In genomic region chr7:41098846-41099245, GRCh38 we compare ENCODE assay signal across 18 cellular contexts.
"Had no signal": no experiment of that assay in that cellular context is flagged by ENCODE, and none has a peak within 500 bp of the region (broad histone marks: within the 10 kb centered on the region; RNA-seq: fewer than 3 reads in every experiment).

No MANE protein-coding gene starts in this region.

- H3K9me3 ChIP-seq: esophagus muscularis mucosa, gastroesophageal sphincter, lower lobe of right lung, sigmoid colon, suprapubic skin, thyroid gland, uterus had no signal

- DNase-seq: effector memory CD4-positive, alpha-beta T cell; glutamatergic neuron; islet precursor cell; left ventricle myocardium inferior; lower lobe of right lung; mesenchymal stem cell; midbrain; posterior cingulate gyrus; sigmoid colon; small intestine; stimulated activated CD4-positive, alpha-beta T cell treated with anti-CD3 and anti-CD28 coated beads, Interleukin-2, amount 100 ng/mL, for 48 hours; stimulated activated naive CD4-positive, alpha-beta T cell treated with Interleukin-2 at 50 U/mL for 16 hours; thyroid gland; uterus had no signal

- H3K27ac ChIP-seq: esophagus muscularis mucosa, gastroesophageal sphincter, left ventricle myocardium inferior, lower lobe of right lung, sigmoid colon, suprapubic skin, thyroid gland, uterus had no signal

- ATAC-seq: gastroesophageal sphincter; lower lobe of right lung; natural killer cell treated with Interleukin-12 subunit alpha and Interleukin-12 subunit beta and Interleukin-15 and Interleukin-18, amount 100 ng/mL, for 72 hours had no signal

- H3K27me3 ChIP-seq: esophagus muscularis mucosa, gastroesophageal sphincter, sigmoid colon, suprapubic skin, thyroid gland, uterus had no signal

- H3K4me1 ChIP-seq: left ventricle myocardium inferior, lower lobe of right lung, sigmoid colon, suprapubic skin, thyroid gland, uterus had no signal

- H3K4me3 ChIP-seq: esophagus muscularis mucosa, gastroesophageal sphincter, left ventricle myocardium inferior, lower lobe of right lung, sigmoid colon, suprapubic skin, thyroid gland, uterus had no signal

- H3K36me3 ChIP-seq: esophagus muscularis mucosa, gastroesophageal sphincter, left ventricle myocardium inferior, lower lobe of right lung, sigmoid colon, suprapubic skin, thyroid gland, uterus had no signal
